1 cellular context compared by ENCODE assay signal in the genomic region with DNA sequence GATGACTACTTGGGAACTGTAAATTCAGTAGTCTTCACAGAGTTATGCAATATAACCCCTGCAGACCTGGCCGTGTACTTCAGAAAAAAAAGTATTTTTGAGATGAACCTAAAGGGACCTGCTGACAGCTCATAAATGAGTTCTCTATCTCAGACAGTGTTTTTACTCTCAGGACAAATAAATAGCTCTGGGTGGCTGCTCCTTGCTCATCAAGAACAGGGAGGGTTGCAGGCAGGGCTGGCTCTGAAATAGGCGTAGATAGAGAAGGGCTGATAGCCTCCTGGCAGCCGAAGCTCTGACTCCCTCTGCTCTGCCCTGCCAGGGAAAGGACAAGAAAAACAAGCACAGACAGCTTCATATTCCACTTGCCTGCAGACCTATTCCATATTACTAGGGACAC.
TF ChIP-seq lines count a peak whose summit lies in the region.

No MANE protein-coding gene starts in this region.

TF ChIP-seq in H1, 55 proteins besides CTCF, POLR2A, EP300 and RAD21:
- TF ChIP-seq ASH2L (IDR thresholded peaks at IDR 0.05; ENCODE audit: low read length) (no peak), TEAD4 (IDR thresholded peaks at IDR 0.05; ENCODE audit: low read depth, low read length) (no peak), CTBP2 (IDR thresholded peaks at IDR 0.05; ENCODE audit: borderline replicate concordance, insufficient read depth, insufficient read length, low read length) (no peak), SAP30 (IDR thresholded peaks at IDR 0.05; ENCODE audit: insufficient read depth, insufficient replicate concordance, low read length) (no peak), SIRT6 (IDR thresholded peaks at IDR 0.05; ENCODE audit: low read length) (no peak), CREB1 (IDR thresholded peaks at IDR 0.05) (no peak), MAFK (IDR thresholded peaks at IDR 0.05; ENCODE audit: low read depth, low read length) (no peak), SP2 (IDR thresholded peaks at IDR 0.05; ENCODE audit: low read length) (no peak), RNF2 (IDR thresholded peaks at IDR 0.05; ENCODE audit: borderline replicate concordance, low read depth, low read length, missing control alignments, poor library complexity, severe bottlenecking) (no peak), TBP (IDR thresholded peaks at IDR 0.05; ENCODE audit: low read depth, low read length) (no peak), RFX5 (IDR thresholded peaks at IDR 0.05; ENCODE audit: borderline replicate concordance, low read depth, low read length) (no peak), NRF1 (IDR thresholded peaks at IDR 0.05; ENCODE audit: low read depth, low read length) (no peak), HDAC2 (IDR thresholded peaks at IDR 0.05; ENCODE audit: borderline replicate concordance in 1 of 2, low read depth in 2 of 2, low read length in 2 of 2) (no peak), GABPA (IDR thresholded peaks at IDR 0.05; ENCODE audit: borderline replicate concordance, insufficient read depth, low read length) (no peak)
